8 cellular contexts compared by ENCODE assay signal in the genomic region with DNA sequence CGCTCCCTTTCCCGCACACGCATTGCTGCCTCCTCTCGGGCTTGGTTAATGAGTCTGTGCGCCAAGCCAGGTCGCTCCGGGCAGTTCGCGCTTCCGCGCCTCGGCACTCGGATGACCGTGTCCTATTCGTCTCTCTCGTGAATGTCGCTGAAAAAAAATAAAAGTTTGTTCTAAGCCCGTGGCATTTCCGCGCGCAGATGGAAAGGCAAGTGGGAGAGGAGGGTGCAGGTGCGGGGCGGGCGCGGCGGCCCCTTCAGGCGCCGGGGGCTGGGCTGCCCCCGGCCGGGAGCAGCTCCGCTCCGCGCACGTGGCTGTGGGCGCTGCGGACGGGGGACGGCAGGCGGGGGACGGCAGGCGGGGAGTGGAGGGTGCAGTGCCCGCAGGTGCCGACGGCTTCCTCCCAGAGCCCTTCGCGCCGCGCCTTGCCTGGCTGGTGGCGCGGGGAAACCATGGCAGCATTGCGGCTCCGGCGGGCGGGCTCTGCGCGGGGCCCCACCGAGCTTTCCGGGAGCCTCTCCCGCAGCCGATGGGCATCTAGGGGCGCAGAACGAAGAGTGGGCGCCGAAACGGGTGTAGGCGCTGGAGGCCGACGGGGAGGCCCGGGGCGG.
DNase-seq lines count a peak whose midpoint lies in the region; TF ChIP-seq lines count a peak whose summit lies in the region.

No MANE protein-coding gene starts in this region.

- no peak for TF ChIP-seq EP300 in ovary (IDR thresholded peaks at IDR 0.05)

- peak overlapping the region; percentile 73 for H3K4me3 Mint-ChIP-seq in activated naive CD4-positive, alpha-beta T cell treated with anti-CD3 and anti-CD28 coated beads, Interleukin-2, amount 50 U/mL, for 24 hours
- peak overlapping the region in 2 of 7 donors; percentile 13 to 32 for H3K4me3 Mint-ChIP-seq in CD8-positive, alpha-beta memory T cell

- peaks cover 49% of the 10 kb centered on the region for H3K27me3 Mint-ChIP-seq in activated naive CD4-positive, alpha-beta T cell treated with anti-CD3 and anti-CD28 coated beads, Interleukin-2, amount 50 U/mL, for 24 hours
- peaks cover 44 to 66% of the 10 kb centered on the region in 2 donors for H3K27me3 Mint-ChIP-seq in CD8-positive, alpha-beta memory T cell

- no peak for DNase-seq in activated naive CD4-positive, alpha-beta T cell (lab: John Stamatoyannopoulos, UW)
- peak; percentile 36 for DNase-seq in RPMI7951 (ENCODE audit: low read depth)
- no peak for DNase-seq in esophagus squamous epithelium (lab: John Stamatoyannopoulos, UW)
- DNase-seq in ovary, result no peak
- no peak for DNase-seq in SKM-1 treated with dmso at 0.1 percent for 144 hours (lab: John Stamatoyannopoulos, UW; ENCODE audit: unreplicated experiment)
- no peak for DNase-seq in adrenal gland
- no peak for DNase-seq in CD8-positive, alpha-beta memory T cell

- POLR2A ChIA-PET in CD8-positive, alpha-beta memory T cell (lab: Charles Lee), result no interaction called here

- H3K27me3 ChIP-seq in esophagus squamous epithelium (peaks cover 18 to 92% (median 24%) of the 10 kb centered on the region in 4 donors), ovary (no peaks in the 10 kb centered on the region), adrenal gland (peaks cover 75% of the 10 kb centered on the region)
- H3K27me3 ChIP-seq in CD8-positive, alpha-beta memory T cell (ENCODE audit: insufficient read depth, low read length, poor library complexity, severe bottlenecking), result peaks cover 11% of the 10 kb centered on the region

- H3K4me1 Mint-ChIP-seq in activated naive CD4-positive, alpha-beta T cell treated with anti-CD3 and anti-CD28 coated beads, Interleukin-2, amount 50 U/mL, for 24 hours, result peaks cover 4% of the 10 kb centered on the region
- peaks cover 6 to 9% (median 7%) of the 10 kb centered on the region in 3 donors for H3K4me1 Mint-ChIP-seq in CD8-positive, alpha-beta memory T cell

- intact Hi-C loops in esophagus squamous epithelium (cut with DNase I), result no loop called here
- intact Hi-C loops in ovary (cut with DNase I), result no loop called here
- intact Hi-C loops in adrenal gland (cut with DNase I), result no loop called here

- CTCF ChIA-PET in CD8-positive, alpha-beta memory T cell (lab: Charles Lee), result no interaction called here

- H3K4me3 ChIP-seq in esophagus squamous epithelium (peak overlapping the region; percentile 19 to 69 (median 44)), ovary (peak overlapping the region; percentile 29), adrenal gland (peak overlapping the region in 2 of 4 donors; percentile 6 to 52)
- no peak overlapping the region for H3K4me3 ChIP-seq in CD8-positive, alpha-beta memory T cell (ENCODE audit: low read length)

- H3K36me3 ChIP-seq in esophagus squamous epithelium (no peaks in the 10 kb centered on the region), ovary (no peaks in the 10 kb centered on the region), adrenal gland (replicated peaks in 1 of 2) (no peaks in the 10 kb centered on the region)
- no peaks in the 10 kb centered on the region for H3K36me3 ChIP-seq in CD8-positive, alpha-beta memory T cell (ENCODE audit: insufficient read depth, low read length)

- TF ChIP-seq CTCF in esophagus squamous epithelium (IDR thresholded peaks at IDR 0.05), result no peak
- no peak for TF ChIP-seq CTCF in ovary (IDR thresholded peaks at IDR 0.05)
- TF ChIP-seq CTCF in adrenal gland (IDR thresholded peaks at IDR 0.05), result no peak

- H3K9me3 ChIP-seq in esophagus squamous epithelium (no peaks in the 10 kb centered on the region), ovary (no peaks in the 10 kb centered on the region), adrenal gland (replicated peaks in 1 of 3) (no peaks in the 10 kb centered on the region)
- H3K9me3 ChIP-seq in CD8-positive, alpha-beta memory T cell (ENCODE audit: low read length), result no peaks in the 10 kb centered on the region

- no peaks in the 10 kb centered on the region for H3K9me3 Mint-ChIP-seq in activated naive CD4-positive, alpha-beta T cell treated with anti-CD3 and anti-CD28 coated beads, Interleukin-2, amount 50 U/mL, for 24 hours
- no peaks in the 10 kb centered on the region for H3K9me3 Mint-ChIP-seq in CD8-positive, alpha-beta memory T cell

- H3K27ac ChIP-seq in esophagus squamous epithelium (peak overlapping the region in 1 of 4 donors; percentile 49), ovary (no peak overlapping the region), adrenal gland (no peak overlapping the region)
- no peak overlapping the region for H3K27ac ChIP-seq in CD8-positive, alpha-beta memory T cell (ENCODE audit: low read depth, low read length)

- no peak overlapping the region for H3K27ac Mint-ChIP-seq in activated naive CD4-positive, alpha-beta T cell treated with anti-CD3 and anti-CD28 coated beads, Interleukin-2, amount 50 U/mL, for 24 hours
- H3K27ac Mint-ChIP-seq in CD8-positive, alpha-beta memory T cell, result no peak overlapping the region

- H3K4me1 ChIP-seq in esophagus squamous epithelium (peaks cover 0 to 19% (median 13%) of the 10 kb centered on the region in 3 donors), ovary (ENCODE audit: insufficient read depth) (peaks cover 4% of the 10 kb centered on the region), adrenal gland (replicated peaks in 1 of 2) (peaks cover 11 to 18% of the 10 kb centered on the region in 2 donors)
- no peaks in the 10 kb centered on the region for H3K4me1 ChIP-seq in CD8-positive, alpha-beta memory T cell (ENCODE audit: insufficient read depth, low read length)

- no peak for TF ChIP-seq POLR2A in esophagus squamous epithelium (IDR thresholded peaks at IDR 0.05)
- no peak for TF ChIP-seq POLR2A in ovary (IDR thresholded peaks at IDR 0.05)
- TF ChIP-seq POLR2A in adrenal gland (IDR thresholded peaks at IDR 0.05), result no peak

- H3K36me3 Mint-ChIP-seq in activated naive CD4-positive, alpha-beta T cell treated with anti-CD3 and anti-CD28 coated beads, Interleukin-2, amount 50 U/mL, for 24 hours, result no peaks in the 10 kb centered on the region
- H3K36me3 Mint-ChIP-seq in CD8-positive, alpha-beta memory T cell, result no peaks in the 10 kb centered on the region

- WGBS in esophagus squamous epithelium, 2 donors, result 5 to 6% methylated on average over 14 to 20 of the region's 70 CpGs
- WGBS in ovary, 3 donors, result 2 to 4% (median 2%) methylated on average over 27 to 68 of the region's 70 CpGs
- WGBS in adrenal gland, 4 donors, result 2 to 4% (median 3%) methylated on average over 18 to 70 of the region's 70 CpGs
